Comparison of ENCODE assay signal across 16 cellular contexts in the genomic region with DNA sequence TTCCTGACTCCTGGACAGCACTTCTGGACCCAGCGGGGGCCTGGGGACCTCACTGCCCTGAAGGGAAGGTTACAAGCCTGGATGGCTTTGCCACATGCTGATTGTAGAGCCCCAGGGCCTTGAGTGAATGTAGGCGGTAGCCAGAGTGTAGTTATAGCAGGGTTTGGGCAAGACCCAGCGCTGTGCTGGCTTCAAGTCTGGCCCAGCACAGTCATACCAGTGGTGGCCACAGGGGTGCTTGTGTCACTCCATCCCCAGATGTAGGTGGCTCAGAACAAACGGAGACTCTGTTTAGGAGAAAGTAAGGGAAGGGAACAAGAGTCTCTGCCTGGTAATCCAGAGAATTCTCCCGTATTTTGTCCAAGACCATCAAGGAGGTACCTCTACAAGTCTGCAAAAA.
DNase-seq lines count a peak whose midpoint lies in the region; ATAC-seq and TF ChIP-seq lines count a peak whose summit lies in the region.
"Had no signal": no experiment of that assay in that cellular context is flagged by ENCODE, and none has a peak within 500 bp of the region (broad histone marks: within the 10 kb centered on the region; RNA-seq: fewer than 3 reads in every experiment).

No MANE protein-coding gene starts in this region.

- POLR2A ChIA-PET in WTC11 (lab: Charles Lee), result no interaction called here
- POLR2A ChIA-PET in naive thymus-derived CD4-positive, alpha-beta T cell (lab: Charles Lee), result no interaction called here

- 0 out of 3 replicates have a peak, but pooled peaks have one; percentile 45 for ATAC-seq in DND-41 (ENCODE audit: insufficient read depth, low read depth)
- ATAC-seq in GM23338, result peak; percentile 82
- peak; percentile 92 for ATAC-seq in WTC11
- no peak for ATAC-seq in naive thymus-derived CD4-positive, alpha-beta T cell
- ATAC-seq: Panc1 had no signal

- DNase-seq in DND-41, result no peak
- DNase-seq in GM23338 (ENCODE audit: low spot score), result peak; percentile 25
- no peak for DNase-seq in WTC11 (ENCODE audit: low spot score)
- DNase-seq in naive thymus-derived CD4-positive, alpha-beta T cell, result no peak
- no peak for DNase-seq in activated CD8-positive, alpha-beta memory T cell treated with anti-CD3 and anti-CD28 coated beads, Interleukin-2, amount 50 U/mL, for 48 hours
- no peak for DNase-seq in NCI-H1436 (lab: John Stamatoyannopoulos, UW)
- no peak for DNase-seq in inferior parietal cortex (ENCODE audit: extremely low spot score)
- DNase-seq: C1 segment of cervical spinal cord, DMS79, GOT3, NCI-H1417 treated with DMSO at 0.1 percent for 48 hours, NCI-H2029, NCI-H345, NCI-H524 treated with DMSO at 0.1 percent for 48 hours had no signal

- no peak overlapping the region for H3K9ac ChIP-seq in DND-41 (ENCODE audit: low read depth, low read length)
- H3K9ac ChIP-seq: KMS-11 had no signal

- intact Hi-C loops in naive thymus-derived CD4-positive, alpha-beta T cell (cut with micrococcal nuclease), result no loop called here

- H3K36me3 Mint-ChIP-seq in GM23338 (ENCODE audit: low read depth), result no peaks in the 10 kb centered on the region
- H3K36me3 Mint-ChIP-seq in WTC11, result no peaks in the 10 kb centered on the region
- peaks cover 15 to 72% (median 55%) of the 10 kb centered on the region in 5 donors for H3K36me3 Mint-ChIP-seq in naive thymus-derived CD4-positive, alpha-beta T cell

- CTCF ChIA-PET in WTC11 (lab: Charles Lee), result no interaction called here
- CTCF ChIA-PET in naive thymus-derived CD4-positive, alpha-beta T cell (lab: Charles Lee), result no interaction called here

- H3K79me2 ChIP-seq in DND-41 (ENCODE audit: insufficient read depth, low read length), result no peaks in the 10 kb centered on the region
- H3K79me2 ChIP-seq in GM23338 (replicated peaks; ENCODE audit: insufficient read depth), result no peaks in the 10 kb centered on the region

- H2AFZ ChIP-seq in DND-41 (ENCODE audit: low read depth, low read length) (no peak overlapping the region), GM23338 (no peak overlapping the region)

- no peak for TF ChIP-seq CTCF in DND-41 (IDR thresholded peaks at IDR 0.05; ENCODE audit: borderline replicate concordance, extremely low read depth, low read length, poor library complexity, severe bottlenecking)
- TF ChIP-seq CTCF in GM23338 (conservative IDR thresholded peaks at IDR 0.05; ENCODE audit: low read depth in 2 of 2), result 0 out of 4 replicates have a peak, but pooled peaks of 1 of the 2 experiments have one; percentile 20
- no peak for TF ChIP-seq CTCF in WTC11 (IDR thresholded peaks at IDR 0.05)

- no peaks in the 10 kb centered on the region for H3K9me2 ChIP-seq in GM23338 (ENCODE audit: insufficient read depth)

- no peaks in the 10 kb centered on the region for H3K36me3 ChIP-seq in DND-41 (ENCODE audit: insufficient read depth, low read length)
- no peaks in the 10 kb centered on the region for H3K36me3 ChIP-seq in GM23338 (ENCODE audit: insufficient read depth)
- H3K36me3 ChIP-seq in naive thymus-derived CD4-positive, alpha-beta T cell (ENCODE audit: control insufficient read depth in 2 of 3, insufficient read depth in 3 of 3, low read length in 3 of 3), result peaks cover 0 to 16% (median 0%) of the 10 kb centered on the region in 3 experiments

- H3K4me1 ChIP-seq in DND-41 (ENCODE audit: insufficient read depth, low read length) (no peaks in the 10 kb centered on the region), GM23338 (ENCODE audit: insufficient read depth) (peaks cover 14% of the 10 kb centered on the region; the same call in 1 of the 2 replicates)
- H3K4me1 ChIP-seq in naive thymus-derived CD4-positive, alpha-beta T cell (ENCODE audit: control insufficient read depth in 2 of 2, insufficient read depth in 2 of 2, low read length in 2 of 2), result peaks cover 0 to 6% of the 10 kb centered on the region in 2 donors

- H3K9me3 Mint-ChIP-seq in GM23338, result no peaks in the 10 kb centered on the region
- peaks cover 11% of the 10 kb centered on the region; the same call in 1 of the 2 replicates for H3K9me3 Mint-ChIP-seq in WTC11
- peaks cover 0 to 26% (median 5%) of the 10 kb centered on the region in 11 donors for H3K9me3 Mint-ChIP-seq in naive thymus-derived CD4-positive, alpha-beta T cell

- no peaks in the 10 kb centered on the region for H3F3A ChIP-seq in GM23338 (replicated peaks; ENCODE audit: low read depth)

- H3K4me3 ChIP-seq in DND-41 (ENCODE audit: low read depth in 1 of 2, low read length in 2 of 2) (no peak overlapping the region), GM23338 (no peak overlapping the region)
- no peak overlapping the region for H3K4me3 ChIP-seq in naive thymus-derived CD4-positive, alpha-beta T cell (ENCODE audit: low read length)

- H3K4me3 Mint-ChIP-seq in GM23338 (no peak overlapping the region), WTC11 (no peak overlapping the region)
- H3K4me3 Mint-ChIP-seq in naive thymus-derived CD4-positive, alpha-beta T cell, result peak overlapping the region in 2 of 10 donors; percentile 13 to 56

- H3K4me2 ChIP-seq in DND-41 (ENCODE audit: insufficient read depth, low read length) (no peak overlapping the region), GM23338 (no peak overlapping the region)
- H3K4me2 ChIP-seq: KMS-11 had no signal

- H3K27me3 Mint-ChIP-seq in GM23338 (ENCODE audit: insufficient read depth, low read depth, poor library complexity), result no peaks in the 10 kb centered on the region
- no peaks in the 10 kb centered on the region for H3K27me3 Mint-ChIP-seq in WTC11 (ENCODE audit: low read depth)
- no peaks in the 10 kb centered on the region for H3K27me3 Mint-ChIP-seq in naive thymus-derived CD4-positive, alpha-beta T cell

- peak overlapping the region; percentile 72 for H3K27ac Mint-ChIP-seq in GM23338
- H3K27ac Mint-ChIP-seq in WTC11, result peak overlapping the region; percentile 8; the same call in 1 of the 2 replicates
- peak overlapping the region in 5 of 9 donors; percentile 34 to 71 (median 43) for H3K27ac Mint-ChIP-seq in naive thymus-derived CD4-positive, alpha-beta T cell

- H4K20me1 ChIP-seq in DND-41 (ENCODE audit: insufficient read depth, low read length), result no peaks in the 10 kb centered on the region
- no peaks in the 10 kb centered on the region for H4K20me1 ChIP-seq in GM23338 (replicated peaks; ENCODE audit: insufficient read depth)

- H3K9me3 ChIP-seq in DND-41 (ENCODE audit: insufficient read depth, low read length, severe bottlenecking), result peaks cover 3% of the 10 kb centered on the region
- no peaks in the 10 kb centered on the region for H3K9me3 ChIP-seq in naive thymus-derived CD4-positive, alpha-beta T cell (ENCODE audit: control insufficient read depth in 2 of 3, low read length in 3 of 3)

- H3K27me3 ChIP-seq in DND-41 (ENCODE audit: insufficient read depth, low read length, poor library complexity) (no peaks in the 10 kb centered on the region), GM23338 (ENCODE audit: insufficient read depth) (no peaks in the 10 kb centered on the region)
- no peaks in the 10 kb centered on the region for H3K27me3 ChIP-seq in naive thymus-derived CD4-positive, alpha-beta T cell (ENCODE audit: control insufficient read depth in 2 of 2, insufficient read depth in 2 of 2, low read length in 2 of 2)

- H3K4me1 Mint-ChIP-seq in GM23338 (peaks cover 10% of the 10 kb centered on the region), WTC11 (peaks cover 39% of the 10 kb centered on the region)
- peaks cover 22 to 80% (median 65%) of the 10 kb centered on the region in 7 donors for H3K4me1 Mint-ChIP-seq in naive thymus-derived CD4-positive, alpha-beta T cell

- H3K27ac ChIP-seq in DND-41 (ENCODE audit: low read length), result no peak overlapping the region
- no peak overlapping the region for H3K27ac ChIP-seq in GM23338 (ENCODE audit: low read depth)
- no peak overlapping the region for H3K27ac ChIP-seq in naive thymus-derived CD4-positive, alpha-beta T cell (ENCODE audit: low read depth, low read length)
- H3K27ac ChIP-seq: KMS-11 had no signal

TF ChIP-seq in GM23338, 12 proteins besides CTCF, POLR2A, EP300 and RAD21 (continues in another document):
- TF ChIP-seq ZNF331 (CRISPR knock-in tag; IDR thresholded peaks at IDR 0.05; ENCODE audit: low read depth) (no peak), POLR2AphosphoS5 (IDR thresholded peaks at IDR 0.05; ENCODE audit: low read depth) (no peak), NANOG (IDR thresholded peaks at IDR 0.05; ENCODE audit: borderline replicate concordance) (no peak), CREB1 (CRISPR knock-in tag; IDR thresholded peaks at IDR 0.05; ENCODE audit: low read depth) (no peak), JUNB (IDR thresholded peaks at IDR 0.05; ENCODE audit: unreplicated experiment) (no peak), EZH2phosphoT487 (IDR thresholded peaks at IDR 0.05; ENCODE audit: unreplicated experiment) (no peak)
- TF ChIP-seq, protein P1, sequence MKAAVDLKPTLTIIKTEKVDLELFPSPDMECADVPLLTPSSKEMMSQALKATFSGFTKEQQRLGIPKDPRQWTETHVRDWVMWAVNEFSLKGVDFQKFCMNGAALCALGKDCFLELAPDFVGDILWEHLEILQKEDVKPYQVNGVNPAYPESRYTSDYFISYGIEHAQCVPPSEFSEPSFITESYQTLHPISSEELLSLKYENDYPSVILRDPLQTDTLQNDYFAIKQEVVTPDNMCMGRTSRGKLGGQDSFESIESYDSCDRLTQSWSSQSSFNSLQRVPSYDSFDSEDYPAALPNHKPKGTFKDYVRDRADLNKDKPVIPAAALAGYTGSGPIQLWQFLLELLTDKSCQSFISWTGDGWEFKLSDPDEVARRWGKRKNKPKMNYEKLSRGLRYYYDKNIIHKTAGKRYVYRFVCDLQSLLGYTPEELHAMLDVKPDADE (IDR thresholded peaks at IDR 0.05), result no peak

TF ChIP-seq in WTC11, 78 proteins besides CTCF, POLR2A, EP300 and RAD21 (continues in another document):
- TF ChIP-seq SP1 (CRISPR knock-in tag; conservative IDR thresholded peaks at IDR 0.05) (no peak), ZNF138 (CRISPR knock-in tag; conservative IDR thresholded peaks at IDR 0.05) (no peak), NFYB (CRISPR knock-in tag; conservative IDR thresholded peaks at IDR 0.05; ENCODE audit: low read depth) (no peak)

Comparison
In these comparisons a context has a peak if more than half of its experiments do, and no peak if none do; other contexts are left out.
1. H3K27ac Mint-ChIP-seq: peak in every context shown above with its lines; median percentile 72 in GM23338; 43 in naive thymus-derived CD4-positive, alpha-beta T cell; 8 in WTC11.